Comparison of ENCODE assay signal across 26 cellular contexts in the genomic region with DNA sequence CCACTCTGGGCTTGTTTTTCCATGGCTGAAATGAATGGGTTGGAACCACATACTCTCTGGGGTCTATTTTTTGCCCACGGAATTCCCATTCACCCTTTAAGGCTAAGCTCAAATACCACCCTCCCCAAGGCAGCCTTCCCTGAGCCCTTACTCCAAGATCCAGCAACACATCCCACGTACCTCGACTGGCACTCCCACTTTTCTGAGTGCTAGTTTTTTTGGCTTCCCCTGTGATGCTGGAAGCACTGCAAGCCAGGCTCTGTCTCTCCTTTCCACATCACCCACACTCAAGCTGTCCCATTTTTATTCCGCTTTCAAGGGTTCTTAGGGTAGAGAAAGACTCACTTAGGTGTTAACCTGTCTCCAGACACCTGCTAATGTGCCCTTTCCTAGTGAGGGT.
"Had no signal": no experiment of that assay in that cellular context is flagged by ENCODE, and none has a peak within 500 bp of the region (broad histone marks: within the 10 kb centered on the region; RNA-seq: fewer than 3 reads in every experiment).

No MANE protein-coding gene starts in this region.

- H3K4me3 Mint-ChIP-seq: IgD-negative memory B cell had no signal

- H3K4me3 ChIP-seq: K562, SJSA1, SK-N-MC had no signal

- H3K4me2 ChIP-seq: KMS-11 had no signal

- H3K27ac ChIP-seq: HL-60, KMS-11, SJSA1, SK-N-MC had no signal

- DNase-seq: Kasumi-1, MM.1S, MV-4-11, NCI-H1048, NCI-H1105, NCI-H1417, NCI-H1436 treated with DMSO at 0.1 percent for 48 hours, NCI-H1694, NCI-H1930, NCI-H2081, NCI-H2107, NCI-H226, NCI-H446, NCI-H510A, NCI-H524 treated with DMSO at 0.1 percent for 48 hours, NCI-H69, NCI-H774, Right ventricle myocardium superior, RPMI8226, SIG-M5 had no signal

- H3K27me3 ChIP-seq: SJSA1 had no signal

- H3K27me3 Mint-ChIP-seq: IgD-negative memory B cell had no signal

- H3K9ac ChIP-seq: KMS-11 had no signal

- ATAC-seq: K562 had no signal

- H3K27ac Mint-ChIP-seq: IgD-negative memory B cell had no signal
